11 cellular contexts compared by ENCODE assay signal in genomic region chr10:11171452-11171851, GRCh38.
DNase-seq lines count a peak whose midpoint lies in the region; ATAC-seq and TF ChIP-seq lines count a peak whose summit lies in the region.
"Had no signal": no experiment of that assay in that cellular context is flagged by ENCODE, and none has a peak within 500 bp of the region (broad histone marks: within the 10 kb centered on the region; RNA-seq: fewer than 3 reads in every experiment).

No MANE protein-coding gene starts in this region.

- no peaks in the 10 kb centered on the region; the same call in 1 of the 2 replicates for H3F3A ChIP-seq in SU-DHL-6 (ENCODE audit: insufficient read depth)

- DNase-seq in mucosa of gallbladder (ENCODE audit: low spot score) (no peak), dermis blood vessel endothelial cell (no peak), SHP77 treated with DMSO at 0.1 percent for 48 hours (lab: John Stamatoyannopoulos, UW) (no peak)
- DNase-seq: NCI-H510A treated with DMSO at 0.1 percent for 48 hours had no signal

- no peak overlapping the region for H3K9ac ChIP-seq in SU-DHL-6 (ENCODE audit: low read length)
- H3K9ac ChIP-seq: KMS-11 had no signal

- H3K36me3 ChIP-seq in SU-DHL-6 (ENCODE audit: low read length) (no peaks in the 10 kb centered on the region), neutrophil (peaks cover 46% of the 10 kb centered on the region)
- H3K36me3 ChIP-seq: cardiac muscle cell had no signal

- H3K4me3 ChIP-seq in GM08714 (ENCODE audit: low read length) (peak overlapping the region; percentile 71; the same call in 1 of the 2 replicates), SU-DHL-6 (ENCODE audit: insufficient read depth, low read length, poor library complexity, severe bottlenecking) (no peak overlapping the region), neutrophil (ENCODE audit: low read depth in 1 of 2, low read length in 1 of 2) (peak overlapping the region; percentile 93 to 97)
- H3K4me3 ChIP-seq: cardiac muscle cell had no signal

- peaks cover 67 to 97% of the 10 kb centered on the region in 2 experiments for H3K4me1 ChIP-seq in neutrophil (ENCODE audit: control insufficient read depth in 1 of 2, insufficient read depth in 1 of 2, low read depth in 1 of 2, low read length in 1 of 2)

- no peaks in the 10 kb centered on the region for H3K9me3 ChIP-seq in SU-DHL-6 (ENCODE audit: insufficient read depth, low read length)
- H3K9me3 ChIP-seq in neutrophil, result no peaks in the 10 kb centered on the region

- no peaks in the 10 kb centered on the region for H3K79me2 ChIP-seq in SU-DHL-6 (ENCODE audit: insufficient read depth, low read length)

- peak overlapping the region; percentile 27 for H3K4me2 ChIP-seq in SU-DHL-6 (ENCODE audit: low read depth, low read length, poor library complexity, severe bottlenecking)
- H3K4me2 ChIP-seq: KMS-11 had no signal

- no peaks in the 10 kb centered on the region for H3K9me2 ChIP-seq in SU-DHL-6 (replicated peaks; ENCODE audit: insufficient read depth, low read length)

- ATAC-seq in GM21619 (IDR thresholded peaks at IDR 0.05; ENCODE audit: unreplicated experiment) (peak; percentile 7), HG02571 (IDR thresholded peaks at IDR 0.05; ENCODE audit: unreplicated experiment) (no peak)

- no peak for TF ChIP-seq CTCF in SU-DHL-6 (IDR thresholded peaks at IDR 0.05; ENCODE audit: insufficient read depth, low read length, poor library complexity, severe bottlenecking)
- no peak for TF ChIP-seq CTCF in neutrophil (IDR thresholded peaks at IDR 0.05)

- H3K27ac ChIP-seq in SU-DHL-6 (ENCODE audit: low read depth, low read length) (no peak overlapping the region), neutrophil (peak overlapping the region; percentile 96)
- H3K27ac ChIP-seq: cardiac muscle cell, KMS-11 had no signal

- no peaks in the 10 kb centered on the region for H3K27me3 ChIP-seq in SU-DHL-6 (ENCODE audit: low read length)
- H3K27me3 ChIP-seq in neutrophil, result no peaks in the 10 kb centered on the region
- H3K27me3 ChIP-seq: cardiac muscle cell had no signal

- H2AFZ ChIP-seq in SU-DHL-6 (ENCODE audit: low read depth, low read length, severe bottlenecking), result no peak overlapping the region

- H4K20me1 ChIP-seq in SU-DHL-6 (ENCODE audit: low read depth, low read length), result no peaks in the 10 kb centered on the region
